Comparison of ENCODE assay signal across 25 cellular contexts in genomic region chr5:93925321-93925720, GRCh38.
DNase-seq lines count a peak whose midpoint lies in the region; ATAC-seq and TF ChIP-seq lines count a peak whose summit lies in the region.
"Had no signal": no experiment of that assay in that cellular context is flagged by ENCODE, and none has a peak within 500 bp of the region (broad histone marks: within the 10 kb centered on the region; RNA-seq: fewer than 3 reads in every experiment).

No MANE protein-coding gene starts in this region.

- intact Hi-C loops in left ventricle myocardium superior (cut with micrococcal nuclease) = no loop called here

- ATAC-seq in GM21360 (IDR thresholded peaks at IDR 0.05; ENCODE audit: unreplicated experiment) (no peak), left ventricle myocardium superior (no peak)
- ATAC-seq: activated CD4-positive, alpha-beta T cell treated with anti-CD3 and anti-CD28 coated beads for 36 hours; activated CD8-positive, alpha-beta T cell treated with anti-CD3 and anti-CD28 coated beads, Interleukin-2, amount 10 ng/mL, durations not matched to agents 7 days and 5 days; GM12878; right cardiac atrium; SK-N-SH treated with all-trans-retinoic acid at 6 μM for 48 hours had no signal

- DNase-seq in Daoy (ENCODE audit: low read depth) = peak; percentile 14
- DNase-seq in NB4 (ENCODE audit: low read depth) = peak; percentile 5
- peak; percentile 36 for DNase-seq in dermis blood vessel endothelial cell
- DNase-seq in lung microvascular endothelial cell (ENCODE audit: low read depth in 2 of 2) = peak; percentile 9 to 38
- no peak for DNase-seq in NCI-H2029 (lab: John Stamatoyannopoulos, UW)
- no peak for DNase-seq in SKM-1 (lab: John Stamatoyannopoulos, UW; ENCODE audit: unreplicated experiment)
- DNase-seq in left ventricle myocardium superior = no peak
- DNase-seq: activated CD4-positive, alpha-beta T cell treated with anti-CD3 and anti-CD28 coated beads for 36 hours; activated CD8-positive, alpha-beta T cell treated with anti-CD3 and anti-CD28 coated beads, Interleukin-2, amount 10 ng/mL, durations not matched to agents 7 days and 5 days; COR-L47; DND-41; mesenchymal stem cell; NCI-H2081 treated with DMSO at 0.1 percent for 48 hours; NCI-H345; NCI-H774; right cardiac atrium; stimulated activated CD4-positive, alpha-beta T cell treated with anti-CD3 and anti-CD28 coated beads, Interleukin-2, amount 100 ng/mL, for 48 hours; substantia nigra; T-helper 2 cell had no signal

- no peak for TF ChIP-seq CTCF in NB4 (IDR thresholded peaks at IDR 0.05; ENCODE audit: low read depth, low read length)

- no peak for TF ChIP-seq POLR2A in NB4 (IDR thresholded peaks at IDR 0.05; ENCODE audit: extremely low read depth, insufficient read length)

- H3K4me3 ChIP-seq in NB4 (ENCODE audit: low read depth, low read length) = no peak overlapping the region
- H3K4me3 ChIP-seq: ascending aorta; BLaER1 treated with 17β-estradiol and CSF1 and Interleukin-3, amounts not matched to agents 10 nM and 100 nM; GM12878; neural progenitor cell had no signal

Comparison
In these comparisons a context has a peak if more than half of its experiments do, and no peak if none do; other contexts are left out.
1. DNase-seq: peak in Daoy (single experiment), NB4 (single experiment), dermis blood vessel endothelial cell (single experiment) and lung microvascular endothelial cell (2 of 2); none in NCI-H2029 (single experiment), SKM-1 (single experiment) and left ventricle myocardium superior (single experiment).